In genomic region chr10:30002438-30003266, GRCh38 we compare ENCODE assay signal across 8 cellular contexts. TPM values are rescaled to one million over a fixed set of nuclear protein-coding genes. Genes with fewer than 3 reads are reported as not detected.
DNase-seq lines count a peak whose midpoint lies in the region; ATAC-seq and TF ChIP-seq lines count a peak whose summit lies in the region.

No MANE protein-coding gene starts in this region.

- no peak overlapping the region for H3K27ac ChIP-seq in C4-2B
- peak overlapping the region; percentile 67 for H3K27ac ChIP-seq in lower lobe of right lung

- ATAC-seq in activated CD4-positive, alpha-beta T cell treated with anti-CD3 and anti-CD28 coated beads for 36 hours, result peak; percentile 81
- ATAC-seq in lower lobe of right lung (peak; percentile 79 to 90), HG02973 (IDR thresholded peaks at IDR 0.05; ENCODE audit: unreplicated experiment) (no peak)

- H3K9me3 ChIP-seq in lower lobe of right lung, result no peaks in the 10 kb centered on the region

- DNase-seq in GM20000 (ENCODE audit: low spot score), result peak; percentile 48
- peak; percentile 12 for DNase-seq in NCI-H2171 treated with DMSO at 0.1 percent for 48 hours (lab: John Stamatoyannopoulos, UW)
- DNase-seq in activated CD4-positive, alpha-beta T cell treated with anti-CD3 and anti-CD28 coated beads for 36 hours, result peak; percentile 83
- peak; percentile 93 for DNase-seq in dermis blood vessel endothelial cell
- peak; percentile 77 for DNase-seq in lower lobe of right lung
- peak; percentile 36 for DNase-seq in stimulated activated CD8-positive, alpha-beta memory T cell treated with anti-CD3 and anti-CD28 coated beads, Interleukin-12 subunit alpha, Interleukin-12 subunit beta, amount 100 ng/mL, for 1 hour (ENCODE audit: low read depth)

- peak; percentile 96 for TF ChIP-seq CTCF in C4-2B (conservative IDR thresholded peaks at IDR 0.05)
- TF ChIP-seq CTCF in GM20000 (IDR thresholded peaks at IDR 0.05; ENCODE audit: extremely low read depth, missing control alignments), result peak; percentile 54
- peak; percentile 85 for TF ChIP-seq CTCF in lower lobe of right lung (IDR thresholded peaks at IDR 0.05)

- no peak overlapping the region for H3K27ac Mint-ChIP-seq in activated CD4-positive, alpha-beta T cell treated with anti-CD3 and anti-CD28 coated beads for 36 hours

- H3K27me3 ChIP-seq in lower lobe of right lung (ENCODE audit: low read depth), result no peaks in the 10 kb centered on the region

- no peaks in the 10 kb centered on the region for H3K36me3 Mint-ChIP-seq in activated CD4-positive, alpha-beta T cell treated with anti-CD3 and anti-CD28 coated beads for 36 hours (ENCODE audit: low read depth)

- intact Hi-C loops in activated CD4-positive, alpha-beta T cell treated with anti-CD3 and anti-CD28 coated beads for 36 hours (cut with DNase I, micrococcal nuclease), result no loop called here
- intact Hi-C loops in lower lobe of right lung (cut with DNase I), result no loop called here

- CTCF ChIA-PET in activated CD4-positive, alpha-beta T cell treated with anti-CD3 and anti-CD28 coated beads for 36 hours (lab: Charles Lee), result interaction anchor here (0.6 to 1.7 kb wide), 18 partner anchors 12 to 1716 kb away, joined by 3 to 7 read pairs (median 3); partner anchors contain the start of gene JCAD

- peaks cover 36% of the 10 kb centered on the region for H3K4me1 ChIP-seq in lower lobe of right lung

- H3K27me3 Mint-ChIP-seq in activated CD4-positive, alpha-beta T cell treated with anti-CD3 and anti-CD28 coated beads for 36 hours, result peaks cover 32% of the 10 kb centered on the region

- no peaks in the 10 kb centered on the region for H3K36me3 ChIP-seq in lower lobe of right lung

- H3K9me3 Mint-ChIP-seq in activated CD4-positive, alpha-beta T cell treated with anti-CD3 and anti-CD28 coated beads for 36 hours (ENCODE audit: low read depth), result no peaks in the 10 kb centered on the region

- H3K4me1 Mint-ChIP-seq in activated CD4-positive, alpha-beta T cell treated with anti-CD3 and anti-CD28 coated beads for 36 hours, result peaks cover 10% of the 10 kb centered on the region

- POLR2A ChIA-PET in activated CD4-positive, alpha-beta T cell treated with anti-CD3 and anti-CD28 coated beads for 36 hours (lab: Charles Lee), result no interaction called here

- H3K4me3 ChIP-seq in lower lobe of right lung, result no peak overlapping the region

- no peak overlapping the region for H3K4me3 Mint-ChIP-seq in activated CD4-positive, alpha-beta T cell treated with anti-CD3 and anti-CD28 coated beads for 36 hours

RNA-seq across cellular contexts. Expression of gene JCAD, which starts 56.7 kb away (rescaled TPM):
- total RNA-seq in activated CD4-positive, alpha-beta T cell treated with anti-CD3 and anti-CD28 coated beads for 36 hours, result not detected
- total RNA-seq in dermis blood vessel endothelial cell, result 74.7 and 96.4 TPM in 2 replicates
- total RNA-seq in lower lobe of right lung, result 101 TPM

Comparison
In these comparisons a context has a peak if more than half of its experiments do, and no peak if none do; other contexts are left out.
1. DNase-seq: peak in every context shown above with its lines; median percentile 93 in dermis blood vessel endothelial cell; 83 in activated CD4-positive, alpha-beta T cell treated with anti-CD3 and anti-CD28 coated beads for 36 hours; 77 in lower lobe of right lung; 48 in GM20000; 36 in stimulated activated CD8-positive, alpha-beta memory T cell treated with anti-CD3 and anti-CD28 coated beads, Interleukin-12 subunit alpha, Interleukin-12 subunit beta, amount 100 ng/mL, for 1 hour; 12 in NCI-H2171 treated with DMSO at 0.1 percent for 48 hours.
2. RNA of gene JCAD, which starts 56.7 kb away (total RNA-seq): 101 TPM in lower lobe of right lung (single experiment) and 74.7 to 96.4 TPM in dermis blood vessel endothelial cell; not detected in activated CD4-positive, alpha-beta T cell treated with anti-CD3 and anti-CD28 coated beads for 36 hours; every median in the first group is over 10 times any median in the second.
3. Peak in every context shown above with its lines, with median percentiles within 50 percentile points of each other: CTCF ChIP-seq.